12 cellular contexts compared by ENCODE assay signal in genomic region chr11:129854229-129854805, GRCh38. TPM values are rescaled to one million over a fixed set of nuclear protein-coding genes. Genes with fewer than 3 reads are reported as not detected.
DNase-seq lines count a peak whose midpoint lies in the region; ATAC-seq and TF ChIP-seq lines count a peak whose summit lies in the region.
"Had no signal": no experiment of that assay in that cellular context is flagged by ENCODE, and none has a peak within 500 bp of the region (broad histone marks: within the 10 kb centered on the region; RNA-seq: fewer than 3 reads in every experiment).

No MANE protein-coding gene starts in this region.

- no peak overlapping the region for H2BK15ac ChIP-seq in neuronal stem cell (ENCODE audit: low read length)

- H3K27ac ChIP-seq in heart left ventricle (no peak overlapping the region), caudate nucleus (ENCODE audit: low read depth, low read length) (no peak overlapping the region), neuronal stem cell (replicated peaks; ENCODE audit: low read length) (no peak overlapping the region)

- no peak overlapping the region for H3K9ac ChIP-seq in neuronal stem cell (ENCODE audit: low read depth, low read length, poor library complexity)

- H3K4me3 Mint-ChIP-seq in T-helper 17 cell (peak overlapping the region; percentile 78), glutamatergic neuron (ENCODE audit: unreplicated experiment) (no peak overlapping the region)
- H3K4me3 Mint-ChIP-seq: neural crest cell had no signal

- H2BK12ac ChIP-seq in neuronal stem cell (ENCODE audit: low read length), result no peak overlapping the region

- TF ChIP-seq CTCF in heart left ventricle (IDR thresholded peaks at IDR 0.05) (no peak), fibroblast of mammary gland (conservative IDR thresholded peaks at IDR 0.05; ENCODE audit: control insufficient read depth, insufficient read depth, low read depth, low read length) (no peak), glutamatergic neuron (IDR thresholded peaks at IDR 0.05; ENCODE audit: partially characterized antibody, unreplicated experiment) (no peak)

- H3K9me3 ChIP-seq in heart left ventricle (no peaks in the 10 kb centered on the region), T-helper 17 cell (ENCODE audit: control insufficient read depth, low read length, poor library complexity, severe bottlenecking) (no peaks in the 10 kb centered on the region), neuronal stem cell (replicated peaks in 1 of 2; ENCODE audit: control insufficient read depth in 2 of 2, insufficient read depth in 1 of 2, low read depth in 1 of 2, low read length in 2 of 2) (no peaks in the 10 kb centered on the region)

- no peaks in the 10 kb centered on the region for H3K27me3 ChIP-seq in heart left ventricle
- H3K27me3 ChIP-seq in neuronal stem cell (ENCODE audit: control insufficient read depth in 3 of 3, insufficient read depth in 3 of 3, low read depth in 1 of 3, low read length in 3 of 3), result no peaks in the 10 kb centered on the region

- no peak overlapping the region for H2BK5ac ChIP-seq in neuronal stem cell (ENCODE audit: low read length)

- 83 to 86% (median 84%) methylated on average over 7 of the region's 7 CpGs for WGBS in heart left ventricle, 4 donors
- no CpG with 5 or more reads among the region's 7 CpGs for WGBS in neuronal stem cell (ENCODE audit: extremely low coverage in 2 of 2, insufficient read length in 2 of 2, insufficient replicate concordance in 1 of 2), 2 donors

- H2AK5ac ChIP-seq in neuronal stem cell (ENCODE audit: low read depth, low read length), result no peak overlapping the region

- H3K36me3 ChIP-seq in heart left ventricle, result peaks cover 0 to 9% (median under 1%) of the 10 kb centered on the region in 9 donors
- no peaks in the 10 kb centered on the region for H3K36me3 ChIP-seq in neuronal stem cell (replicated peaks in 1 of 2; ENCODE audit: control insufficient read depth in 2 of 2, insufficient read depth in 2 of 2, low read length in 2 of 2)

- H3K79me1 ChIP-seq in neuronal stem cell (ENCODE audit: low read depth, low read length), result no peaks in the 10 kb centered on the region

- DNase-seq in Right ventricle myocardium inferior (ENCODE audit: missing footprints), result no peak
- no peak for DNase-seq in heart left ventricle
- DNase-seq in T-helper 17 cell, result no peak
- peak; percentile 42 for DNase-seq in fibroblast of mammary gland (ENCODE audit: low read depth)
- DNase-seq in epidermal melanocyte (ENCODE audit: insufficient read length, low spot score), result no peak
- no peak for DNase-seq in caudate nucleus (lab: John Stamatoyannopoulos, UW)
- no peak for DNase-seq in glutamatergic neuron
- DNase-seq in neuronal stem cell (ENCODE audit: low spot score), result no peak
- DNase-seq: cerebellar nuclear complex, GOT3 had no signal

- H4K91ac ChIP-seq in neuronal stem cell (ENCODE audit: low read depth, low read length, poor library complexity), result no peak overlapping the region

- no peak overlapping the region for H3K14ac ChIP-seq in neuronal stem cell (ENCODE audit: low read length)

- TF ChIP-seq POLR2A in heart left ventricle (IDR thresholded peaks at IDR 0.05), result no peak

- H3K4me2 ChIP-seq in neuronal stem cell (ENCODE audit: insufficient read depth, low read length, poor library complexity, severe bottlenecking), result no peak overlapping the region

- H3K4ac ChIP-seq in neuronal stem cell (ENCODE audit: low read length), result no peak overlapping the region

- H3K23ac ChIP-seq in neuronal stem cell (ENCODE audit: low read depth, low read length, poor library complexity), result no peak overlapping the region

- H3K36me3 Mint-ChIP-seq in T-helper 17 cell (ENCODE audit: low read depth) (peaks cover 4% of the 10 kb centered on the region), glutamatergic neuron (ENCODE audit: unreplicated experiment) (no peaks in the 10 kb centered on the region)

- H3K4me3 ChIP-seq in heart left ventricle, result no peak overlapping the region
- H3K4me3 ChIP-seq in fibroblast of mammary gland (ENCODE audit: control insufficient read depth, low read depth, low read length), result no peak overlapping the region
- H3K4me3 ChIP-seq in neuronal stem cell (ENCODE audit: low read length in 2 of 2), result peak overlapping the region in 1 of 2 donors; percentile 14

- H3K4me1 Mint-ChIP-seq in T-helper 17 cell (peaks cover 31% of the 10 kb centered on the region), glutamatergic neuron (ENCODE audit: low read depth, unreplicated experiment) (no peaks in the 10 kb centered on the region)
- H3K4me1 Mint-ChIP-seq: neural crest cell had no signal

- H3K27ac Mint-ChIP-seq in T-helper 17 cell, result peak overlapping the region; percentile 97
- no peak overlapping the region for H3K27ac Mint-ChIP-seq in glutamatergic neuron (ENCODE audit: unreplicated experiment)

- ATAC-seq in Right ventricle myocardium inferior (peak; percentile 31), heart left ventricle (no peak), T-helper 17 cell (peak; percentile 45)

- H2BK120ac ChIP-seq in neuronal stem cell (ENCODE audit: low read depth, low read length), result no peak overlapping the region

- no peak overlapping the region for H2AFZ ChIP-seq in neuronal stem cell (ENCODE audit: low read length)

- H3K4me1 ChIP-seq in heart left ventricle (peaks cover 0 to 13% (median 8%) of the 10 kb centered on the region in 12 donors), neuronal stem cell (ENCODE audit: control insufficient read depth in 2 of 2, insufficient read depth in 1 of 2, low read depth in 1 of 2, low read length in 2 of 2) (peaks cover 0 to 5% of the 10 kb centered on the region in 2 donors)

- no peak overlapping the region for H4K8ac ChIP-seq in neuronal stem cell (ENCODE audit: low read depth, low read length)

- no peak overlapping the region for H3K18ac ChIP-seq in neuronal stem cell (ENCODE audit: low read length)

- intact Hi-C loops in Right ventricle myocardium inferior (cut with DNase I), result no loop called here
- intact Hi-C loops in heart left ventricle (cut with DNase I), result no loop called here

- H3K9me3 Mint-ChIP-seq in glutamatergic neuron (ENCODE audit: unreplicated experiment), result no peaks in the 10 kb centered on the region
- H3K9me3 Mint-ChIP-seq: neural crest cell had no signal

- H3K27me3 Mint-ChIP-seq in T-helper 17 cell (no peaks in the 10 kb centered on the region), glutamatergic neuron (ENCODE audit: unreplicated experiment) (peaks cover 7% of the 10 kb centered on the region)

RNA-seq across cellular contexts. Expression of gene TMEM45B, which starts 38.7 kb away (rescaled TPM):
- total RNA-seq in Right ventricle myocardium inferior (not detected), heart left ventricle (not detected), T-helper 17 cell (1 to 10 TPM; 4.4 to 4.8 TPM), glutamatergic neuron (ENCODE audit: unreplicated experiment) (0.37 TPM)
- polyA plus RNA-seq in heart left ventricle, result under 1 TPM in 1 of 2 donors, not detected in 1; 0.04 TPM
- polyA plus RNA-seq in neuronal stem cell (2013, experiment 1 of 2), result not detected
- 0.04 TPM for polyA plus RNA-seq in neuronal stem cell (2013, experiment 2 of 2)
- total RNA-seq: fibroblast of villous mesenchyme, neural crest cell had no signal

RNA-seq across cellular contexts. Expression of gene NFRKB, which starts 41.1 kb away (rescaled TPM):
- 11.5 TPM for total RNA-seq in Right ventricle myocardium inferior
- total RNA-seq in heart left ventricle, result 10 to 100 TPM in 8 of 9 donors, 1 to 10 TPM in 1; 6.7 to 23.1 (median 14.1) TPM
- polyA plus RNA-seq in heart left ventricle, result 10 to 100 TPM in 1 of 2 donors, 1 to 10 TPM in 1; 5.0 to 10.4 TPM
- total RNA-seq in T-helper 17 cell, result 10 to 100 TPM; 53.6 to 61.1 TPM
- 28.8 TPM for total RNA-seq in glutamatergic neuron (ENCODE audit: unreplicated experiment)
- polyA plus RNA-seq in neuronal stem cell (2013, experiment 1 of 2), result 22.1 TPM
- polyA plus RNA-seq in neuronal stem cell (2013, experiment 2 of 2), result 21.5 TPM

Comparison
In these comparisons a context has a peak if more than half of its experiments do, and no peak if none do; other contexts are left out.
1. ATAC-seq: peak in Right ventricle myocardium inferior (single experiment) and T-helper 17 cell (single experiment); none in heart left ventricle (0 of 4).